17 cellular contexts compared by ENCODE assay signal in the genomic region with DNA sequence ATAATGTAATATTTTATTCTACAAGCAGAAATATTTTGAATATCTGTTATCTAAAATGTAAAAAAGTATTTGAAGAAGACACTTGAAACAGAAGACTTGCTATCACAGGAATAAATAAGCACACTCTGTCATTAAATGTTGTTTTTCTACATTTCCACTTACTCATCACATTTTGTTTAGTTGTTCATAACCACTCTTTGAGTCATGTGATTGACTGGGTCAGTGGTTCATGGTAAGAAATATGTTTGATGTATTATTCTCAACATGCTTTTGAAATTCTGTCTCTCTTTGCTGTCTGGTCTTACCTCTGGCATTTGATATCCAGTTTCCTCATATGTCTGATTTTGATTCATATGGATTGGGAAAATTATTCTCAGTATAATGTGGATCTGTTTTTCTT.
DNase-seq lines count a peak whose midpoint lies in the region; ATAC-seq lines count a peak whose summit lies in the region.
"Had no signal": no experiment of that assay in that cellular context is flagged by ENCODE, and none has a peak within 500 bp of the region (broad histone marks: within the 10 kb centered on the region; RNA-seq: fewer than 3 reads in every experiment).

No MANE protein-coding gene starts in this region.

- no peak overlapping the region for H3K23ac ChIP-seq in mesenchymal stem cell (ENCODE audit: low read length in 2 of 2)

- no peak overlapping the region for H3K14ac ChIP-seq in mesenchymal stem cell (ENCODE audit: low read length in 2 of 2)

- no peak overlapping the region for H3K4ac ChIP-seq in mesenchymal stem cell (ENCODE audit: low read depth in 1 of 2, low read length in 2 of 2)

- no peak overlapping the region for H2BK5ac ChIP-seq in mesenchymal stem cell (ENCODE audit: low read depth, low read length, poor library complexity, severe bottlenecking)

- H2BK15ac ChIP-seq in mesenchymal stem cell (ENCODE audit: low read depth, poor library complexity, severe bottlenecking): no peak overlapping the region

- H3K4me3 ChIP-seq in mesenchymal stem cell (ENCODE audit: insufficient read depth in 1 of 2, low read depth in 1 of 2, low read length in 2 of 2): no peak overlapping the region

- no peak overlapping the region for H4K8ac ChIP-seq in mesenchymal stem cell (ENCODE audit: low read length)

- no peaks in the 10 kb centered on the region for H3K36me3 ChIP-seq in mesenchymal stem cell (ENCODE audit: control insufficient read depth in 1 of 2, insufficient read depth in 2 of 2, low read depth in 1 of 2, low read length in 2 of 2)

- no peaks in the 10 kb centered on the region for H3K4me1 ChIP-seq in mesenchymal stem cell (ENCODE audit: control insufficient read depth, insufficient read depth, low read depth, low read length)

- intact Hi-C loops in cardiac septum (cut with DNase I): no loop called here

- H2BK120ac ChIP-seq in mesenchymal stem cell (ENCODE audit: low read depth, low read length): no peak overlapping the region

- peak overlapping the region; percentile 8 for H3K27ac ChIP-seq in mesenchymal stem cell (ENCODE audit: low read length, poor library complexity, severe bottlenecking)

- H3K4me2 ChIP-seq in mesenchymal stem cell (ENCODE audit: low read length, poor library complexity, severe bottlenecking): no peak overlapping the region

- no peak overlapping the region for H2AFZ ChIP-seq in mesenchymal stem cell (ENCODE audit: low read depth, low read length)

- H3K18ac ChIP-seq in mesenchymal stem cell (ENCODE audit: low read depth in 1 of 2, low read length in 2 of 2): no peak overlapping the region

- H4K91ac ChIP-seq in mesenchymal stem cell (ENCODE audit: low read length): no peak overlapping the region

- DNase-seq in AG20443 (ENCODE audit: low spot score) (peak; percentile 18), M059J (ENCODE audit: low read depth) (peak; percentile 69), dermis blood vessel endothelial cell (peak; percentile 18), mesenchymal stem cell (peak; percentile 41), cardiac septum (ENCODE audit: low spot score) (no peak), NCI-H69 (lab: John Stamatoyannopoulos, UW) (no peak), foreskin melanocyte (no peak)
- DNase-seq: activated CD4-positive, alpha-beta T cell treated with anti-CD3 and anti-CD28 coated beads, Interleukin-2, amount 10 ng/mL, durations not matched to agents 24 days and 14 days; activated T-cell treated with anti-CD3 and anti-CD28 coated beads for 4 hours; Calu3; H7; Kasumi-1; NCI-H2029; NCI-H82; stimulated activated naive CD8-positive, alpha-beta T cell treated with anti-CD3 and anti-CD28 coated beads, Interleukin-15, amount 100 ng/mL, for 72 hours had no signal

- no peaks in the 10 kb centered on the region for H3K27me3 ChIP-seq in mesenchymal stem cell (ENCODE audit: control insufficient read depth in 1 of 2, insufficient read depth in 1 of 2, low read length in 2 of 2)

- H2AK5ac ChIP-seq in mesenchymal stem cell (ENCODE audit: low read length, severe bottlenecking): no peak overlapping the region

- H3K9ac ChIP-seq in mesenchymal stem cell (ENCODE audit: low read length): peak overlapping the region; percentile 46

- H2BK12ac ChIP-seq in mesenchymal stem cell (ENCODE audit: low read length in 2 of 2): no peak overlapping the region

- H3K9me3 ChIP-seq in mesenchymal stem cell (ENCODE audit: control insufficient read depth, low read length): no peaks in the 10 kb centered on the region

- H3K79me1 ChIP-seq in mesenchymal stem cell (replicated peaks; ENCODE audit: low read length, poor library complexity, severe bottlenecking): no peaks in the 10 kb centered on the region

- ATAC-seq in HG03280 (IDR thresholded peaks at IDR 0.05; ENCODE audit: unreplicated experiment): no peak
- ATAC-seq: Right ventricle myocardium inferior; stimulated activated naive CD8-positive, alpha-beta T cell treated with anti-CD3 and anti-CD28 coated beads, Interleukin-15, amount 100 ng/mL, for 72 hours had no signal

Comparison
In these comparisons a context has a peak if more than half of its experiments do, and no peak if none do; other contexts are left out.
1. DNase-seq: peak in AG20443 (single experiment), M059J (single experiment), dermis blood vessel endothelial cell (single experiment) and mesenchymal stem cell (single experiment); none in cardiac septum (single experiment), NCI-H69 (single experiment) and foreskin melanocyte (single experiment).